ENCODE assay signal across 1 cellular context in genomic region chr11:47070769-47071168, GRCh38.
TF ChIP-seq lines count a peak whose summit lies in the region.

No MANE protein-coding gene starts in this region.

TF ChIP-seq in WTC11, 78 proteins besides CTCF, POLR2A, EP300 and RAD21 (continued from another document):
- no peak for TF ChIP-seq ZNF281 (CRISPR knock-in tag; IDR thresholded peaks at IDR 0.05)
- no peak for TF ChIP-seq IRF1 (CRISPR knock-in tag; IDR thresholded peaks at IDR 0.05)
- no peak for TF ChIP-seq ZNF423 (CRISPR knock-in tag; IDR thresholded peaks at IDR 0.05)
- no peak for TF ChIP-seq NR3C1 (CRISPR knock-in tag; conservative IDR thresholded peaks at IDR 0.05; ENCODE audit: low read depth)
- TF ChIP-seq KAT7 (CRISPR knock-in tag; IDR thresholded peaks at IDR 0.05; ENCODE audit: borderline replicate concordance), result no peak
- TF ChIP-seq ZNF138 (CRISPR knock-in tag; conservative IDR thresholded peaks at IDR 0.05), result no peak
